18 cellular contexts compared by ENCODE assay signal in the genomic region with DNA sequence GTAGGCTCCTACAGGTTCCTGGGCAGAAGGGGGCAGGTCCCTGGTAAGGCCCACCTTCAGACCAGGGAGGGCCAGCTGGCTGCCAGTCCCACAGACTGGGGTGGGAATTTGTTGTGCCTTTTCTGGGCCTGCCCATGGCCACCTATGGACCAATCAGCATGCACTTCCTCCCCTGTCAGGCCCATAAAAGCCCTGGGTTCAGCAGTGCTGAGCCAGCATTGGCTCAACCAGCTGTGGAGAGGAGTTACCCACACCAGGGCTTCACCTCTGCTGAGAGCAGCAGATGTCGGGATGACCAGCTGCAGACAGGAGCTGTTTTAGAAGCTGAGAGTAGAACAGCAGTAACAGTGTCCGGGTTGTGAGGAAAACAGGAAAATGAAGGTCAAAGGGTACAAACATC.
"Had no signal": no experiment of that assay in that cellular context is flagged by ENCODE, and none has a peak within 500 bp of the region (broad histone marks: within the 10 kb centered on the region; RNA-seq: fewer than 3 reads in every experiment).

No MANE protein-coding gene starts in this region.

- H3K27me3 ChIP-seq: adrenal gland, esophagus muscularis mucosa, neural progenitor cell had no signal

- H3K4me3 Mint-ChIP-seq: activated T-cell treated with anti-CD3 and anti-CD28 coated beads, Interleukin-2, amount 50 U/mL, for 72 hours; naive thymus-derived CD4-positive, alpha-beta T cell; neural progenitor cell; T-helper 1 cell treated with Interleukin-12 subunit alpha and Interleukin-12 subunit beta and Interleukin-4 antibody, amounts not matched to agents 30 μg/mL and 1 μg/mL, for 36 hours had no signal

- H3K27ac ChIP-seq: adrenal gland, esophagus muscularis mucosa, neural progenitor cell, prostate gland had no signal

- ATAC-seq: activated T-cell treated with anti-CD3 and anti-CD28 coated beads, Interleukin-2, amount 50 U/mL, for 72 hours; naive thymus-derived CD4-positive, alpha-beta T cell had no signal

- H3K27ac Mint-ChIP-seq: activated T-cell treated with anti-CD3 and anti-CD28 coated beads, Interleukin-2, amount 50 U/mL, for 72 hours; naive thymus-derived CD4-positive, alpha-beta T cell; neural progenitor cell; T-helper 1 cell treated with Interleukin-12 subunit alpha and Interleukin-12 subunit beta and Interleukin-4 antibody, amounts not matched to agents 30 μg/mL and 1 μg/mL, for 36 hours had no signal

- DNase-seq: activated CD4-positive, CD25-positive, alpha-beta regulatory T cell treated with anti-CD3 and anti-CD28 coated beads, Interleukin-2, amount 50 U/mL, for 72 hours; activated effector memory CD4-positive, alpha-beta T cell treated with anti-CD3 and anti-CD28 coated beads, Interleukin-2, amount 50 U/mL, for 16 hours; activated naive CD4-positive, alpha-beta T cell treated with anti-CD3 and anti-CD28 coated beads, Interleukin-2, amount 50 U/mL, for 16 hours; activated T-cell treated with anti-CD3 and anti-CD28 coated beads, Interleukin-2, amount 50 U/mL, for 72 hours; adrenal gland; cerebellar nuclear complex; cortex of kidney; effector CD8-positive, alpha-beta T cell; mesenchymal stem cell; naive thymus-derived CD4-positive, alpha-beta T cell; right cardiac atrium; small intestine; stimulated activated CD4-positive, alpha-beta T cell treated with anti-CD3 and anti-CD28 coated beads, Interleukin-15, amount 100 ng/mL, for 24 hours; stimulated activated CD4-positive, alpha-beta T cell treated with anti-CD3 and anti-CD28 coated beads, Interleukin-2, amount 100 ng/mL, for 48 hours had no signal

- H3K36me3 Mint-ChIP-seq: naive thymus-derived CD4-positive, alpha-beta T cell; neural progenitor cell had no signal

- H3K4me3 ChIP-seq: adrenal gland, esophagus muscularis mucosa, neural progenitor cell, prostate gland had no signal

- H3K4me2 ChIP-seq: neural progenitor cell had no signal

- H3K4me1 ChIP-seq: adrenal gland, esophagus muscularis mucosa, neural progenitor cell, prostate gland had no signal

- H3K9ac ChIP-seq: neural progenitor cell had no signal

- H3K9me3 Mint-ChIP-seq: activated T-cell treated with anti-CD3 and anti-CD28 coated beads, Interleukin-2, amount 50 U/mL, for 72 hours; T-helper 1 cell treated with Interleukin-12 subunit alpha and Interleukin-12 subunit beta and Interleukin-4 antibody, amounts not matched to agents 30 μg/mL and 1 μg/mL, for 36 hours had no signal

- H3K36me3 ChIP-seq: adrenal gland, esophagus muscularis mucosa, neural progenitor cell, prostate gland had no signal

- H3K9me3 ChIP-seq: adrenal gland, esophagus muscularis mucosa, prostate gland had no signal

- H3K4me1 Mint-ChIP-seq: naive thymus-derived CD4-positive, alpha-beta T cell; neural progenitor cell had no signal

- H2AFZ ChIP-seq: neural progenitor cell had no signal
